8 cellular contexts compared by ENCODE assay signal in genomic region chr1:166489670-166490436, GRCh38.
DNase-seq lines count a peak whose midpoint lies in the region; ATAC-seq and TF ChIP-seq lines count a peak whose summit lies in the region.

No MANE protein-coding gene starts in this region.

- H3K4me3 ChIP-seq in RWPE2 (ENCODE audit: severe bottlenecking) (peak overlapping the region; percentile 16), mononuclear cell (ENCODE audit: low read length) (peak overlapping the region; percentile 75)

- DNase-seq in COR-L47 (lab: John Stamatoyannopoulos, UW) (peak; percentile 26), RWPE2 (ENCODE audit: low spot score) (no peak), stromal cell of bone marrow (ENCODE audit: low read depth) (peak; percentile 6), DMS 273 (lab: John Stamatoyannopoulos, UW; ENCODE audit: unreplicated experiment) (no peak)
- DNase-seq in activated naive CD4-positive, alpha-beta T cell treated with Interleukin-2 at 50 U/mL for 16 hours: peak; percentile 39

- peaks cover 2% of the 10 kb centered on the region for H3K4me1 ChIP-seq in RWPE2 (ENCODE audit: insufficient read depth, poor library complexity, severe bottlenecking)
- peaks cover 12% of the 10 kb centered on the region for H3K4me1 ChIP-seq in mononuclear cell (ENCODE audit: insufficient read depth, low read length)

- ATAC-seq in GM19452 (IDR thresholded peaks at IDR 0.05; ENCODE audit: unreplicated experiment): peak; percentile 89
- ATAC-seq in HG03460 (IDR thresholded peaks at IDR 0.05; ENCODE audit: unreplicated experiment): peak; percentile 77
- peak; percentile 60 for ATAC-seq in RWPE2 (ENCODE audit: low read depth)

- no peak overlapping the region for H3K27ac ChIP-seq in RWPE2 (ENCODE audit: poor library complexity, severe bottlenecking)

- H3K36me3 ChIP-seq in RWPE2 (ENCODE audit: low read depth): no peaks in the 10 kb centered on the region

- TF ChIP-seq CTCF in RWPE2 (IDR thresholded peaks at IDR 0.05; ENCODE audit: poor library complexity, severe bottlenecking): no peak

- H3K9me3 ChIP-seq in RWPE2 (ENCODE audit: severe bottlenecking): peaks cover 3% of the 10 kb centered on the region
- no peaks in the 10 kb centered on the region for H3K9me3 ChIP-seq in mononuclear cell (ENCODE audit: low read depth, low read length)

- H3K27me3 ChIP-seq in RWPE2 (ENCODE audit: insufficient read depth, poor library complexity, severe bottlenecking): no peaks in the 10 kb centered on the region
- H3K27me3 ChIP-seq in mononuclear cell (ENCODE audit: insufficient read depth, low read length): no peaks in the 10 kb centered on the region

Comparison
In these comparisons a context has a peak if more than half of its experiments do, and no peak if none do; other contexts are left out.
1. DNase-seq: peak in COR-L47 (single experiment), activated naive CD4-positive, alpha-beta T cell treated with Interleukin-2 at 50 U/mL for 16 hours (single experiment) and stromal cell of bone marrow (single experiment); none in RWPE2 (single experiment) and DMS 273 (single experiment).
2. Peak in every context shown above with its lines, with median percentiles within 50 percentile points of each other: ATAC-seq.